In the genomic region with DNA sequence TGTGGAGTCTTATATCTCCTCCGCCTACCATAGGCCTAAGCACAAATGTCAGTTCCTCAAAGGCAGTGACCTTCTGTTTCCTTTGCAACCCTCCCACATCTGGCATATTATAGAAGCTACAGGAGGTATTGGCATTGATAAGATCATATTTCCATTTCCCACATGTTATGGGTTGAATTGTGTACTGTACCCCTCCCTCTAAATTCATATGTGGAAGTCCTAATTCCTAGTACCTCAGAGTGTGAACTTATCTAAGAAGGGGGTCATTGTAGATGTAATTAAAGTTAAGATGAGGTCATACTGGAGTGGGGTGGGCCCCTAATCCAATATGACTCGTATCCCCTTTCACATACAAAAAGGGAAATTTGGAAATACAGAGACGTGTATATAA, we compare ENCODE assay signal across 2 cellular contexts.
TF ChIP-seq lines count a peak whose summit lies in the region.

No MANE protein-coding gene starts in this region.

TF ChIP-seq in SK-N-SH, 30 proteins besides CTCF, POLR2A, EP300 and RAD21 (continued from another document):
- TF ChIP-seq RFX5 (IDR thresholded peaks at IDR 0.05; ENCODE audit: low read length) (no peak), USF1 (IDR thresholded peaks at IDR 0.05; ENCODE audit: borderline replicate concordance, low read depth) (no peak)

TF ChIP-seq in SK-N-SH treated with all-trans-retinoic acid at 6 μM for 48 hours, 23 proteins besides CTCF, POLR2A, EP300 and RAD21 (continued from another document):
- TF ChIP-seq, protein P1, sequence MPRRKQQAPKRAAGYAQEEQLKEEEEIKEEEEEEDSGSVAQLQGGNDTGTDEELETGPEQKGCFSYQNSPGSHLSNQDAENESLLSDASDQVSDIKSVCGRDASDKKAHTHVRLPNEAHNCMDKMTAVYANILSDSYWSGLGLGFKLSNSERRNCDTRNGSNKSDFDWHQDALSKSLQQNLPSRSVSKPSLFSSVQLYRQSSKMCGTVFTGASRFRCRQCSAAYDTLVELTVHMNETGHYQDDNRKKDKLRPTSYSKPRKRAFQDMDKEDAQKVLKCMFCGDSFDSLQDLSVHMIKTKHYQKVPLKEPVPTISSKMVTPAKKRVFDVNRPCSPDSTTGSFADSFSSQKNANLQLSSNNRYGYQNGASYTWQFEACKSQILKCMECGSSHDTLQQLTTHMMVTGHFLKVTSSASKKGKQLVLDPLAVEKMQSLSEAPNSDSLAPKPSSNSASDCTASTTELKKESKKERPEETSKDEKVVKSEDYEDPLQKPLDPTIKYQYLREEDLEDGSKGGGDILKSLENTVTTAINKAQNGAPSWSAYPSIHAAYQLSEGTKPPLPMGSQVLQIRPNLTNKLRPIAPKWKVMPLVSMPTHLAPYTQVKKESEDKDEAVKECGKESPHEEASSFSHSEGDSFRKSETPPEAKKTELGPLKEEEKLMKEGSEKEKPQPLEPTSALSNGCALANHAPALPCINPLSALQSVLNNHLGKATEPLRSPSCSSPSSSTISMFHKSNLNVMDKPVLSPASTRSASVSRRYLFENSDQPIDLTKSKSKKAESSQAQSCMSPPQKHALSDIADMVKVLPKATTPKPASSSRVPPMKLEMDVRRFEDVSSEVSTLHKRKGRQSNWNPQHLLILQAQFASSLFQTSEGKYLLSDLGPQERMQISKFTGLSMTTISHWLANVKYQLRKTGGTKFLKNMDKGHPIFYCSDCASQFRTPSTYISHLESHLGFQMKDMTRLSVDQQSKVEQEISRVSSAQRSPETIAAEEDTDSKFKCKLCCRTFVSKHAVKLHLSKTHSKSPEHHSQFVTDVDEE (CRISPR knock-in tag; IDR thresholded peaks at IDR 0.05), result no peak
- TF ChIP-seq PPARA (CRISPR knock-in tag; IDR thresholded peaks at IDR 0.05; ENCODE audit: borderline replicate concordance) (no peak), GLIS3 (CRISPR knock-in tag; IDR thresholded peaks at IDR 0.05) (no peak)
- TF ChIP-seq, protein P2, sequence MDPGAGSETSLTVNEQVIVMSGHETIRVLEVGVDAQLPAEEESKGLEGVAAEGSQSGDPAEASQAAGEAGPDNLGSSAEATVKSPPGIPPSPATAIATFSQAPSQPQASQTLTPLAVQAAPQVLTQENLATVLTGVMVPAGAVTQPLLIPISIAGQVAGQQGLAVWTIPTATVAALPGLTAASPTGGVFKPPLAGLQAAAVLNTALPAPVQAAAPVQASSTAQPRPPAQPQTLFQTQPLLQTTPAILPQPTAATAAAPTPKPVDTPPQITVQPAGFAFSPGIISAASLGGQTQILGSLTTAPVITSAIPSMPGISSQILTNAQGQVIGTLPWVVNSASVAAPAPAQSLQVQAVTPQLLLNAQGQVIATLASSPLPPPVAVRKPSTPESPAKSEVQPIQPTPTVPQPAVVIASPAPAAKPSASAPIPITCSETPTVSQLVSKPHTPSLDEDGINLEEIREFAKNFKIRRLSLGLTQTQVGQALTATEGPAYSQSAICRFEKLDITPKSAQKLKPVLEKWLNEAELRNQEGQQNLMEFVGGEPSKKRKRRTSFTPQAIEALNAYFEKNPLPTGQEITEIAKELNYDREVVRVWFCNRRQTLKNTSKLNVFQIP (CRISPR knock-in tag; IDR thresholded peaks at IDR 0.05; ENCODE audit: borderline replicate concordance, low read depth), result no peak
